Comparison of ENCODE assay signal across 8 cellular contexts in the genomic region with DNA sequence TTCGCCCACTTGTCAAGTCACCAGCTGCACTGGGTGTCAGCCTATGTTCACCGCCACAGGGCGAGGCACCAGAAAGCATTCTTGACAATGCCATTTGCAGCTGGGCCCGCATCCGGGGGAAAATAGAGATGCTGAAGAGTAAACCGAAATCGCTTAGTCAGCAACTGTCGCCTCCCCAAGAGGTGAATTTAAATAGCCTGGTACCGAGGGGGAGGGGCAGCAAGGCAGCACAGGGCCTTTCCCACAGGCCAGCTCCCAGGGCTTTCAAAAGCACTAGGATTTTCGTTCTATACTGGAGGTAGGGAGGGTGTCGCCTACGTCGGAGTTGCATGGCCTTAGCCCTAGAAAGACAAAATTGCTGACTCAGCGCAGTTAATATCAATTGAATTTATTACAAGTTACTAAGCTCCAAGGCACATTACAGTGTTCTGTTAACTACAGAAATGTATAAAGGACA. TPM values are rescaled to one million over a fixed set of nuclear protein-coding genes. Genes with fewer than 3 reads are reported as not detected.
DNase-seq lines count a peak whose midpoint lies in the region; ATAC-seq and TF ChIP-seq lines count a peak whose summit lies in the region.

No MANE protein-coding gene starts in this region.

- H3K9me2 ChIP-seq in Loucy (replicated peaks; ENCODE audit: low read depth, low read length) = no peaks in the 10 kb centered on the region

- no peak overlapping the region for H2AFZ ChIP-seq in ACC112 (ENCODE audit: low read length, unreplicated experiment)
- H2AFZ ChIP-seq in Loucy (ENCODE audit: low read length) = no peak overlapping the region

- H3K4me1 Mint-ChIP-seq in activated CD4-positive, alpha-beta memory T cell treated with anti-CD3 and anti-CD28 coated beads, Interleukin-2, amount 10 ng/mL, durations not matched to agents 7 days and 5 days = peaks cover 51% of the 10 kb centered on the region
- H3K4me1 Mint-ChIP-seq in endodermal cell = peaks cover 26% of the 10 kb centered on the region
- peaks cover 26 to 36% (median 28%) of the 10 kb centered on the region in 3 donors for H3K4me1 Mint-ChIP-seq in naive B cell

- H3K4me1 ChIP-seq in ACC112 (ENCODE audit: control insufficient read depth, insufficient read depth, low read length, unreplicated experiment) (peaks cover 23% of the 10 kb centered on the region), Loucy (ENCODE audit: insufficient read depth, low read length, poor library complexity, severe bottlenecking) (peaks cover 53% of the 10 kb centered on the region), endodermal cell (ENCODE audit: control insufficient read depth, insufficient read depth, low read length) (peaks cover 6% of the 10 kb centered on the region), thoracic aorta (ENCODE audit: control insufficient read depth in 1 of 2, low read depth in 2 of 2) (peaks cover 20 to 44% of the 10 kb centered on the region in 2 donors)

- ATAC-seq in naive B cell (ENCODE audit: low read depth in 2 of 2) = no peak
- ATAC-seq in thoracic aorta (ENCODE audit: insufficient number of reproducible peaks, low FRiP score, low read depth) = no peak
- ATAC-seq in HG02798 (IDR thresholded peaks at IDR 0.05; ENCODE audit: poor library complexity, unreplicated experiment) = no peak
- ATAC-seq in HG03139 (IDR thresholded peaks at IDR 0.05; ENCODE audit: unreplicated experiment) = no peak

- H3K4me2 ChIP-seq in Loucy (ENCODE audit: low read depth, low read length, poor library complexity, severe bottlenecking) = peak overlapping the region; percentile 67

- peak; percentile 90 for DNase-seq in activated CD4-positive, alpha-beta memory T cell treated with anti-CD3 and anti-CD28 coated beads, Interleukin-2, amount 10 ng/mL, durations not matched to agents 7 days and 5 days
- DNase-seq in endodermal cell = peak; percentile 91
- no peak for DNase-seq in naive B cell
- DNase-seq in thoracic aorta (ENCODE audit: low spot score) = no peak

- no peaks in the 10 kb centered on the region for H3K27me3 Mint-ChIP-seq in activated CD4-positive, alpha-beta memory T cell treated with anti-CD3 and anti-CD28 coated beads, Interleukin-2, amount 10 ng/mL, durations not matched to agents 7 days and 5 days
- H3K27me3 Mint-ChIP-seq in endodermal cell (ENCODE audit: insufficient read depth) (peaks cover 2% of the 10 kb centered on the region), naive B cell (no peaks in the 10 kb centered on the region)

- H3K27ac ChIP-seq in ACC112 (ENCODE audit: low read depth, low read length) (no peak overlapping the region), endodermal cell (ENCODE audit: low read depth, low read length) (peak overlapping the region; percentile 13), thoracic aorta (peak overlapping the region in 1 of 2 donors; percentile 8)

- peaks cover 35% of the 10 kb centered on the region for H3K36me3 Mint-ChIP-seq in activated CD4-positive, alpha-beta memory T cell treated with anti-CD3 and anti-CD28 coated beads, Interleukin-2, amount 10 ng/mL, durations not matched to agents 7 days and 5 days (ENCODE audit: low read depth)
- H3K36me3 Mint-ChIP-seq in endodermal cell (ENCODE audit: low read depth) = peaks cover 7% of the 10 kb centered on the region
- no peaks in the 10 kb centered on the region for H3K36me3 Mint-ChIP-seq in naive B cell

- H3K79me2 ChIP-seq in ACC112 (ENCODE audit: control insufficient read depth, insufficient read depth, low read length, unreplicated experiment) (peaks cover 41% of the 10 kb centered on the region), Loucy (ENCODE audit: insufficient read depth, low read length) (peaks cover 46% of the 10 kb centered on the region)

- H3K27me3 ChIP-seq in ACC112 (ENCODE audit: insufficient read depth, low read length) (no peaks in the 10 kb centered on the region), Loucy (ENCODE audit: insufficient read depth, low read length, poor library complexity, severe bottlenecking) (no peaks in the 10 kb centered on the region), endodermal cell (ENCODE audit: control insufficient read depth, insufficient read depth, low read length, poor library complexity, severe bottlenecking) (peaks cover 8% of the 10 kb centered on the region), thoracic aorta (replicated peaks; ENCODE audit: insufficient read depth) (no peaks in the 10 kb centered on the region)

- peak overlapping the region; percentile 69 for H3K4me3 Mint-ChIP-seq in activated CD4-positive, alpha-beta memory T cell treated with anti-CD3 and anti-CD28 coated beads, Interleukin-2, amount 10 ng/mL, durations not matched to agents 7 days and 5 days
- H3K4me3 Mint-ChIP-seq in endodermal cell (peak overlapping the region; percentile 75), naive B cell (peak overlapping the region in 6 of 8 donors; percentile 18 to 76 (median 41))

- H3F3A ChIP-seq in Loucy (ENCODE audit: low read depth) = peaks cover 15% of the 10 kb centered on the region

- H3K27ac Mint-ChIP-seq in activated CD4-positive, alpha-beta memory T cell treated with anti-CD3 and anti-CD28 coated beads, Interleukin-2, amount 10 ng/mL, durations not matched to agents 7 days and 5 days = peak overlapping the region; percentile 84
- H3K27ac Mint-ChIP-seq in endodermal cell (peak overlapping the region; percentile 11), naive B cell (no peak overlapping the region)

- peak overlapping the region; percentile 81 for H3K4me3 ChIP-seq in ACC112 (ENCODE audit: low read depth, low read length)
- peak overlapping the region; percentile 59 for H3K4me3 ChIP-seq in Loucy (ENCODE audit: low read length, poor library complexity, severe bottlenecking)
- H3K4me3 ChIP-seq in endodermal cell (ENCODE audit: low read length) = peak overlapping the region; percentile 74
- H3K4me3 ChIP-seq in thoracic aorta = peak overlapping the region; percentile 78

- TF ChIP-seq CTCF in Loucy (conservative IDR thresholded peaks at IDR 0.05; ENCODE audit: low read length) (no peak), endodermal cell (conservative IDR thresholded peaks at IDR 0.05) (no peak), thoracic aorta (IDR thresholded peaks at IDR 0.05) (no peak)

- peak overlapping the region; percentile 3 for H3K9ac ChIP-seq in Loucy (ENCODE audit: low read depth, low read length, poor library complexity, severe bottlenecking)
- no peak overlapping the region for H3K9ac ChIP-seq in endodermal cell (ENCODE audit: extremely low read depth, low read length, poor library complexity, severe bottlenecking)

- H3K9me3 ChIP-seq in Loucy (ENCODE audit: insufficient read depth, low read depth, low read length) = no peaks in the 10 kb centered on the region
- no peaks in the 10 kb centered on the region for H3K9me3 ChIP-seq in endodermal cell (ENCODE audit: control insufficient read depth, low read length)
- H3K9me3 ChIP-seq in thoracic aorta = no peaks in the 10 kb centered on the region

- H4K20me1 ChIP-seq in Loucy (ENCODE audit: insufficient read depth, low read length, poor library complexity, severe bottlenecking) = peaks cover 33% of the 10 kb centered on the region

- 24 to 26% methylated on average over 9 to 14 of the region's 14 CpGs for WGBS in endodermal cell (ENCODE audit: insufficient coverage in 1 of 2, insufficient read length in 1 of 2), 2 experiments

- H3K9me3 Mint-ChIP-seq in activated CD4-positive, alpha-beta memory T cell treated with anti-CD3 and anti-CD28 coated beads, Interleukin-2, amount 10 ng/mL, durations not matched to agents 7 days and 5 days = no peaks in the 10 kb centered on the region
- H3K9me3 Mint-ChIP-seq in endodermal cell (no peaks in the 10 kb centered on the region), naive B cell (no peaks in the 10 kb centered on the region)

- CTCF ChIA-PET in activated CD4-positive, alpha-beta memory T cell treated with anti-CD3 and anti-CD28 coated beads, Interleukin-2, amount 10 ng/mL, durations not matched to agents 7 days and 5 days (lab: Charles Lee) = interaction anchor here (0.7 to 4.0 kb wide), 18 partner anchors 10 to 158 kb away, joined by 3 to 32 read pairs (median 4); no protein-coding TSS in a partner anchor

- POLR2A ChIA-PET in activated CD4-positive, alpha-beta memory T cell treated with anti-CD3 and anti-CD28 coated beads, Interleukin-2, amount 10 ng/mL, durations not matched to agents 7 days and 5 days (lab: Charles Lee) = interaction anchor here (0.9 to 13.6 kb wide), 9 partner anchors 9 to 68 kb away, joined by 3 to 229 read pairs (median 7); no protein-coding TSS in a partner anchor

- H3K36me3 ChIP-seq in ACC112 (ENCODE audit: insufficient read depth, low read length) = peaks cover 16% of the 10 kb centered on the region; the same call in 1 of the 2 replicates
- H3K36me3 ChIP-seq in Loucy (ENCODE audit: insufficient read depth, low read length) = no peaks in the 10 kb centered on the region
- no peaks in the 10 kb centered on the region for H3K36me3 ChIP-seq in endodermal cell (ENCODE audit: control insufficient read depth, insufficient read depth, low read length)
- H3K36me3 ChIP-seq in thoracic aorta = no peaks in the 10 kb centered on the region

RNA-seq across cellular contexts. Expression of gene IRF2BPL, which starts 4.3 kb away (rescaled TPM):
- total RNA-seq in activated CD4-positive, alpha-beta memory T cell treated with anti-CD3 and anti-CD28 coated beads, Interleukin-2, amount 10 ng/mL, durations not matched to agents 7 days and 5 days = 10 to 100 TPM; 39.0 to 39.3 TPM
- total RNA-seq in endodermal cell (10 to 100 TPM; 34.2 to 44.3 TPM), thoracic aorta (10 to 100 TPM; 49.6 to 69.7 TPM)
- 74.1 TPM for polyA plus RNA-seq in endodermal cell (2013, experiment 1 of 2)
- polyA plus RNA-seq in endodermal cell (2013, experiment 2 of 2) = 75.5 TPM
- polyA plus RNA-seq in naive B cell (ENCODE audit: low read depth in 6 of 6) = 1 to 10 TPM; 1.7 to 4.6 (median 3.2) TPM

Comparison
In these comparisons a context has a peak if more than half of its experiments do, and no peak if none do; other contexts are left out.
1. DNase-seq: peak in activated CD4-positive, alpha-beta memory T cell treated with anti-CD3 and anti-CD28 coated beads, Interleukin-2, amount 10 ng/mL, durations not matched to agents 7 days and 5 days (single experiment) and endodermal cell (single experiment); none in naive B cell (single experiment) and thoracic aorta (single experiment).
2. H3K27ac Mint-ChIP-seq: peak in activated CD4-positive, alpha-beta memory T cell treated with anti-CD3 and anti-CD28 coated beads, Interleukin-2, amount 10 ng/mL, durations not matched to agents 7 days and 5 days (single experiment) and endodermal cell (single experiment); none in naive B cell (0 of 6).
3. Peak in every context shown above with its lines, with median percentiles within 50 percentile points of each other: H3K4me3 ChIP-seq and H3K4me3 Mint-ChIP-seq.